In the genomic region with DNA sequence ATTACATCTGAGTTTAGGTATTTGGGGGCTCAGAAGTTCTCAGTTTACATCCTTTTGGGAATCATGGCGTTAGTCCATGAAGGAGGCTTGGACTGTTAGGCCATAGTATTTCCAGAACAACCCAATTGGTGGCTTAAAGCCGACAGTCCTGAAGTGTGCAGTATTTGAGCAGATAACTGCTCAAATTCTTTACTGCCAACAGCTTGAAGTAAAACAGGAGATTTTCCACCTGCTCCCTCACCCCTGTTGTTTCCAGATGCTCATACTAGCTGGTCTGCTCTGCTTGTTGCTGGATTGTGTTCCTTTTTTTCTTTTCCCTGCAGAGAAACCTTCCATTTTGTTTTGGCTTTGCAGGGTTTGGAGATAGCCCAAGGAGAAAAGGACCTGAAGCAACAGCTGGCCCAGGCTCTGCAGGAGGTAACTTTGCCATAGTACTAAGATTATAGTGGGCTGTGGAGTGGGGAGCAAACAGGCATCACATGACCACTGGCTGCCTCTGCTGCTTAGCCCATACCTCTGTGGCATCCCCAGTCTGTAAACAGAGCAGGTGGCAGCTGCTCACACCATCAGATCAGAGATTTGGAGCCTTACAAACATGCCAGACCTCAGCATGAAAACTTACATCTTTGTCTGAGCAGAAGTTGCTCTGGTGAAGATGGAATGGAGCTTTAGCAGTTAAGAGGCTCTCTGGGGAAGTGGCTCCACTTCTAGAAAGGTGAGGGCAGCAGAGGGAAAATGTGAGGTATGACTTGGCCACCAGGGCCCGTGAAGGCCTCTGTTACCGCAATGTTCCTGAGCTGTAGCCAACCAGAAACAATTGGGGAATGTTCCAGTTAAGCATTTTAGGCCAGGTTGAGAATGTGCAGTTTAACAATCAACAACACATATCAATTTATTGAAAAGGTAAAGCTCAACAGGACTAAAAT, we compare ENCODE assay signal across 1 cellular context.
TF ChIP-seq lines count a peak whose summit lies in the region.

No MANE protein-coding gene starts in this region.

TF ChIP-seq in K562, 482 proteins besides CTCF, POLR2A, EP300 and RAD21:
- no peak for TF ChIP-seq IRF1 (CRISPR knock-in tag; IDR thresholded peaks at IDR 0.05; ENCODE audit: borderline replicate concordance)
- peak; percentile 29; the same call in 1 of the 2 replicates for TF ChIP-seq TFE3 (CRISPR knock-in tag; IDR thresholded peaks at IDR 0.05)
